ENCODE assay signal across 18 cellular contexts in genomic region chr11:130825621-130826020, GRCh38.
A peak's percentile ranks its signal among the peaks of the same experiment; 100 is the strongest.
DNase-seq lines count a peak whose midpoint lies in the region; ATAC-seq, FAIRE-seq and TF ChIP-seq lines count a peak whose summit lies in the region.
"Had no signal": no experiment of that assay in that cellular context is flagged by ENCODE, and none has a peak within 500 bp of the region (broad histone marks: within the 10 kb centered on the region; RNA-seq: fewer than 3 reads in every experiment).

No MANE protein-coding gene starts in this region.

- ATAC-seq in IMR-90 (ENCODE audit: low read depth) (no peak), gastroesophageal sphincter (no peak)
- ATAC-seq: HepG2 had no signal

- CTCF ChIA-PET in IMR-90 (lab: Yijun Ruan, JAX) (no interaction called here), H1 (lab: Charles Lee; ENCODE audit: partially characterized antibody) (interaction anchor here (0.9 to 6.2 kb wide), 9 partner anchors 12 to 392 kb away, joined by 3 to 64 read pairs (median 6); no protein-coding TSS in a partner anchor)

- H3K27ac Mint-ChIP-seq in mesothelial cell of epicardium = peak overlapping the region; percentile 82
- H3K27ac Mint-ChIP-seq: B cell had no signal

- no peak overlapping the region for H2AK9ac ChIP-seq in IMR-90 (replicated peaks; ENCODE audit: low read depth, low read length, poor library complexity)

- no peaks in the 10 kb centered on the region for H3K27me3 Mint-ChIP-seq in mesothelial cell of epicardium (ENCODE audit: low read depth)

- H3K23ac ChIP-seq in IMR-90 (ENCODE audit: low read depth, low read length) (no peak overlapping the region), H1 (ENCODE audit: insufficient read length) (no peak overlapping the region)

- no peak overlapping the region for H2BK12ac ChIP-seq in H1 (ENCODE audit: low read depth, low read length)

- H3K79me1 ChIP-seq in IMR-90 (ENCODE audit: low read depth in 1 of 2, low read length in 2 of 2) (no peaks in the 10 kb centered on the region), H1 (ENCODE audit: low read depth, low read length) (no peaks in the 10 kb centered on the region)

- H3K4me3 ChIP-seq in IMR-90 (ENCODE audit: insufficient read depth, low read depth, low read length) (no peak overlapping the region), H1 (ENCODE audit: extremely low read depth in 1 of 4, insufficient read depth in 2 of 4, low read depth in 3 of 4, low read length in 4 of 4) (no peak overlapping the region), sigmoid colon (no peak overlapping the region), gastroesophageal sphincter (no peak overlapping the region)

- H3K56ac ChIP-seq in IMR-90 (ENCODE audit: extremely low read depth, insufficient read depth, low read length) = no peak overlapping the region
- no peak overlapping the region for H3K56ac ChIP-seq in H1 (replicated peaks; ENCODE audit: insufficient read length, low read depth, low read length)

- H4K20me1 ChIP-seq in IMR-90 (ENCODE audit: insufficient read depth, low read length) (no peaks in the 10 kb centered on the region), H1 (replicated peaks in 1 of 2; ENCODE audit: control insufficient read depth in 1 of 2, insufficient read depth in 2 of 2, low read length in 2 of 2) (no peaks in the 10 kb centered on the region)

- H4K5ac ChIP-seq in IMR-90 (ENCODE audit: low read depth, low read length) (peak overlapping the region; percentile 80; the same call in 1 of the 2 replicates), H1 (ENCODE audit: insufficient read length, low read depth, low read length) (no peak overlapping the region)

- in situ Hi-C loops in IMR-90 (cut with MboI; ENCODE audit: low sequenced_read_pairs) = no loop called here

- no peak overlapping the region; the same call in 1 of the 2 replicates for H3K9ac ChIP-seq in IMR-90 (ENCODE audit: low read depth, low read length)
- no peak overlapping the region for H3K9ac ChIP-seq in H1 (replicated peaks in 1 of 4; ENCODE audit: extremely low read depth in 1 of 4, low read depth in 3 of 4, low read length in 3 of 4)

- H3K4me2 ChIP-seq in IMR-90 (ENCODE audit: low read depth, low read length) (no peak overlapping the region), H1 (ENCODE audit: insufficient read depth in 1 of 2, low read depth in 2 of 2, low read length in 2 of 2) (no peak overlapping the region)

- no peaks in the 10 kb centered on the region for H3K36me3 ChIP-seq in IMR-90 (ENCODE audit: control insufficient read depth, insufficient read depth, low read length)
- no peaks in the 10 kb centered on the region for H3K36me3 ChIP-seq in H1 (ENCODE audit: control insufficient read depth in 2 of 4, insufficient read depth in 4 of 4, low read length in 3 of 4)
- H3K36me3 ChIP-seq in sigmoid colon = no peaks in the 10 kb centered on the region
- no peaks in the 10 kb centered on the region for H3K36me3 ChIP-seq in gastroesophageal sphincter

- TF ChIP-seq POLR2A in IMR-90 (IDR thresholded peaks at IDR 0.05; ENCODE audit: low read depth, low read length) (no peak), H1 (IDR thresholded peaks at IDR 0.05; ENCODE audit: control extremely low read depth in 1 of 2, low read depth in 2 of 2, low read length in 2 of 2) (no peak), sigmoid colon (IDR thresholded peaks at IDR 0.05) (no peak), gastroesophageal sphincter (IDR thresholded peaks at IDR 0.05) (no peak)

- dilution Hi-C loops in IMR-90 (cut with HindIII; ENCODE audit: low sequenced_read_pairs, unreplicated experiment) = no loop called here

- no peaks in the 10 kb centered on the region for H3K9me3 Mint-ChIP-seq in mesothelial cell of epicardium

- no TSS peak for BruUV-seq in IMR-90 (replicated peaks; lab: Mats Ljungman, UMichigan)

- TF ChIP-seq CTCF in IMR-90 (conservative IDR thresholded peaks at IDR 0.05; ENCODE audit: low read depth, low read length) (no peak), H1 (IDR thresholded peaks at IDR 0.05; ENCODE audit: control extremely low read depth in 1 of 3, insufficient read depth in 1 of 3, low read depth in 1 of 3, low read length in 3 of 3) (no peak), mesothelial cell of epicardium (IDR thresholded peaks at IDR 0.05; ENCODE audit: unreplicated experiment) (no peak), sigmoid colon (IDR thresholded peaks at IDR 0.05) (no peak), gastroesophageal sphincter (IDR thresholded peaks at IDR 0.05) (no peak)

- H2BK15ac ChIP-seq in IMR-90 (ENCODE audit: low read depth, low read length) = peak overlapping the region; percentile 15; the same call in 1 of the 3 replicates
- H2BK15ac ChIP-seq in H1 (ENCODE audit: low read length) = peak overlapping the region; percentile 99; the same call in 1 of the 2 replicates

- H2BK120ac ChIP-seq in IMR-90 (ENCODE audit: low read depth, low read length) = peak overlapping the region; percentile 76
- H2BK120ac ChIP-seq in H1 (replicated peaks; ENCODE audit: low read depth, low read length) = no peak overlapping the region

- H2AFZ ChIP-seq in IMR-90 (replicated peaks; ENCODE audit: low read length, poor library complexity) = no peak overlapping the region
- H2AFZ ChIP-seq in H1 (ENCODE audit: low read length) = no peak overlapping the region

- WGBS in IMR-90 (ENCODE audit: extremely low coverage in 2 of 2, insufficient read length in 1 of 2), 2 experiments = 93% methylated on average over 2 of the region's 4 CpGs; no CpG with 5 or more reads in 1 of the 2 experiments
- 90% methylated on average over 4 of the region's 4 CpGs; no CpG with 5 or more reads in 1 of the 2 experiments for WGBS in H1 (ENCODE audit: extremely low coverage in 1 of 2, insufficient coverage in 1 of 2, insufficient read length in 1 of 2, insufficient replicate concordance in 2 of 2, low coverage in 1 of 2, low lambda C conversion rate in 2 of 2, missing lambda C conversion rate in 1 of 2), 2 experiments
- WGBS in sigmoid colon, 2 donors = 40 to 70% methylated on average over 4 of the region's 4 CpGs
- 78 to 90% methylated on average over 4 of the region's 4 CpGs for WGBS in gastroesophageal sphincter (ENCODE audit: low coverage in 1 of 2), 2 donors

- H2BK5ac ChIP-seq in IMR-90 (ENCODE audit: low read depth, low read length, poor library complexity, severe bottlenecking) (no peak overlapping the region), H1 (ENCODE audit: low read depth, low read length) (0 out of 2 replicates have a peak overlapping the region, but pooled peaks have one; percentile 83)

- H3K18ac ChIP-seq in IMR-90 (ENCODE audit: low read depth, low read length) = peak overlapping the region; percentile 77; the same call in 1 of the 2 replicates
- H3K18ac ChIP-seq in H1 (ENCODE audit: extremely low read depth, low read length) = no peak overlapping the region

- no peaks in the 10 kb centered on the region for H3K23me2 ChIP-seq in H1 (ENCODE audit: low read depth, low read length)

- intact Hi-C loops in IMR-90 (cut with micrococcal nuclease) = loop anchor here (2.0 to 5.0 kb wide), 4 partner anchors 87 to 303 kb away; no protein-coding TSS in a partner anchor
- intact Hi-C loops in sigmoid colon (cut with DNase I) = no loop called here

- no peaks in the 10 kb centered on the region for H3K9me3 ChIP-seq in IMR-90 (ENCODE audit: control insufficient read depth, insufficient read depth, low read length)
- no peaks in the 10 kb centered on the region for H3K9me3 ChIP-seq in H1 (ENCODE audit: insufficient read depth in 2 of 2, low read depth in 1 of 2, low read length in 1 of 2)
- no peaks in the 10 kb centered on the region for H3K9me3 ChIP-seq in sigmoid colon
- no peaks in the 10 kb centered on the region for H3K9me3 ChIP-seq in gastroesophageal sphincter

- H2BK20ac ChIP-seq in IMR-90 (ENCODE audit: low read depth, low read length) (no peak overlapping the region; the same call in none of the 2 replicates), H1 (ENCODE audit: low read length) (no peak overlapping the region)

- POLR2A ChIA-PET in IMR-90 (lab: Charles Lee; ENCODE audit: unreplicated experiment) = no interaction called here
- POLR2A ChIA-PET in H1 (lab: Charles Lee; ENCODE audit: partially characterized antibody) = no interaction called here

- no peak for TF ChIP-seq RAD21 in IMR-90 (IDR thresholded peaks at IDR 0.05; ENCODE audit: low read length)
- TF ChIP-seq RAD21 in H1 (IDR thresholded peaks at IDR 0.05 in 1 of 2, conservative IDR thresholded peaks at IDR 0.05 in 1 of 2; ENCODE audit: low read depth in 2 of 2, low read length in 2 of 2) = no peak

- H3K36me3 Mint-ChIP-seq in mesothelial cell of epicardium = no peaks in the 10 kb centered on the region
- H3K36me3 Mint-ChIP-seq: CD14-positive monocyte had no signal

- FAIRE-seq in H1 (lab: Jason Lieb, UNC) = no peak
- FAIRE-seq: G401.6, HepG2 had no signal

- H3K27me3 ChIP-seq in IMR-90 (ENCODE audit: control insufficient read depth, insufficient read depth, low read length) (peaks cover 10% of the 10 kb centered on the region), H1 (replicated peaks in 1 of 4; ENCODE audit: control insufficient read depth in 3 of 4, extremely low read depth in 1 of 4, insufficient read depth in 3 of 4, low read length in 3 of 4) (no peaks in the 10 kb centered on the region), sigmoid colon (no peaks in the 10 kb centered on the region), gastroesophageal sphincter (no peaks in the 10 kb centered on the region)

- peak; percentile 25 for DNase-seq in IMR-90
- no peak for DNase-seq in H1 (ENCODE audit: low read depth in 1 of 2, low spot score in 2 of 2)
- no peak for DNase-seq in mesothelial cell of epicardium (ENCODE audit: low spot score in 2 of 2, unreplicated experiment in 2 of 2)
- no peak for DNase-seq in sigmoid colon
- no peak for DNase-seq in stimulated activated CD4-positive, alpha-beta T cell treated with anti-CD3 and anti-CD28 coated beads, Interleukin-4, amount 100 ng/mL, for 1 hour
- DNase-seq in HT-29 (ENCODE audit: low spot score) = no peak
- no peak for DNase-seq in superior temporal gyrus (ENCODE audit: extremely low spot score)
- DNase-seq: KBM-7, NCI-H1105, NCI-H2029 treated with DMSO at 0.1 percent for 48 hours, NCI-H226, NCI-H510A treated with DMSO at 0.1 percent for 48 hours, NCI-H748 treated with DMSO at 0.1 percent for 48 hours had no signal

- peaks cover 8% of the 10 kb centered on the region for H3K4me1 Mint-ChIP-seq in mesothelial cell of epicardium
- H3K4me1 Mint-ChIP-seq: B cell, CD14-positive monocyte had no signal

- H3K4me3 Mint-ChIP-seq in mesothelial cell of epicardium = peak overlapping the region; percentile 25
- H3K4me3 Mint-ChIP-seq: B cell, CD14-positive monocyte had no signal

- no peaks in the 10 kb centered on the region for H3K79me2 ChIP-seq in H1 (ENCODE audit: control insufficient read depth in 1 of 2, insufficient read depth in 2 of 2, low read length in 2 of 2)

- H2AK5ac ChIP-seq in IMR-90 (ENCODE audit: low read depth, low read length) (0 out of 2 replicates have a peak overlapping the region, but pooled peaks have one; percentile 83), H1 (ENCODE audit: low read depth, low read length) (no peak overlapping the region)

- TF ChIP-seq EP300 in H1 (IDR thresholded peaks at IDR 0.05; ENCODE audit: borderline replicate concordance in 1 of 2, low read depth in 2 of 2, low read length in 2 of 2) = no peak
- no peak for TF ChIP-seq EP300 in sigmoid colon (IDR thresholded peaks at IDR 0.05)
- no peak for TF ChIP-seq EP300 in gastroesophageal sphincter (IDR thresholded peaks at IDR 0.05)

- H3K9me1 ChIP-seq in IMR-90 (ENCODE audit: insufficient read depth, low read length) = no peaks in the 10 kb centered on the region

- peak overlapping the region in 1 of 2 experiments; percentile 19; a peak in 1 of 4 replicates for H4K8ac ChIP-seq in IMR-90 (ENCODE audit: low read depth in 2 of 2, low read length in 2 of 2)
- H4K8ac ChIP-seq in H1 (ENCODE audit: extremely low read depth, insufficient read depth, low read length) = no peak overlapping the region

- H4K91ac ChIP-seq in IMR-90 (ENCODE audit: insufficient read depth, low read depth, low read length) (peak overlapping the region; percentile 52; the same call in 1 of the 2 replicates), H1 (replicated peaks; ENCODE audit: insufficient read length, low read length) (no peak overlapping the region)

- H3K27ac ChIP-seq in IMR-90 (ENCODE audit: insufficient read depth, low read length) = peak overlapping the region; percentile 46; the same call in 1 of the 2 replicates
- H3K27ac ChIP-seq in H1 (ENCODE audit: low read depth, low read length) = no peak overlapping the region
- H3K27ac ChIP-seq in sigmoid colon = peak overlapping the region in 3 of 4 donors; percentile 65 to 71 (median 65)
- H3K27ac ChIP-seq in gastroesophageal sphincter = no peak overlapping the region

- H3K4me1 ChIP-seq in IMR-90 (ENCODE audit: control insufficient read depth, insufficient read depth, low read length) (peaks cover 12% of the 10 kb centered on the region), H1 (replicated peaks in 1 of 4; ENCODE audit: control insufficient read depth in 3 of 4, insufficient read depth in 4 of 4, low read length in 3 of 4) (peaks cover 0 to 6% (median under 1%) of the 10 kb centered on the region in 4 experiments; a peak in 3 of 7 replicates), sigmoid colon (peaks cover 0 to 48% (median 46%) of the 10 kb centered on the region in 4 donors), gastroesophageal sphincter (peaks cover 0 to 48% (median 14%) of the 10 kb centered on the region in 3 donors)

- peak overlapping the region; percentile 32; the same call in 1 of the 2 replicates for H3K14ac ChIP-seq in IMR-90 (replicated peaks; ENCODE audit: low read depth, low read length)
- no peak overlapping the region for H3K14ac ChIP-seq in H1 (ENCODE audit: insufficient read length)

- H3K4ac ChIP-seq in IMR-90 (ENCODE audit: low read depth, low read length) (peak overlapping the region; percentile 50; the same call in 1 of the 2 replicates), H1 (replicated peaks; ENCODE audit: insufficient read length, low read depth, low read length) (no peak overlapping the region)

Comparison
In these comparisons a context has a peak if more than half of its experiments do, and no peak if none do; other contexts are left out.
1. H3K27ac ChIP-seq: peak in IMR-90 (single experiment) and sigmoid colon (3 of 4); none in H1 (single experiment) and gastroesophageal sphincter (0 of 4).